24 cellular contexts compared by ENCODE assay signal in genomic region chr7:72025381-72025960, GRCh38.
"Had no signal": no experiment of that assay in that cellular context is flagged by ENCODE, and none has a peak within 500 bp of the region (broad histone marks: within the 10 kb centered on the region; RNA-seq: fewer than 3 reads in every experiment).

No MANE protein-coding gene starts in this region.

- DNase-seq: cortex of kidney; effector memory CD8-positive, alpha-beta T cell; erythroblast; esophagus squamous epithelium; foreskin melanocyte; glutamatergic neuron; hypothalamus; natural killer cell; occipital lobe; pancreas; sigmoid colon; stimulated activated CD4-positive, alpha-beta T cell treated with anti-CD3 and anti-CD28 coated beads, Interleukin-2, amount 100 ng/mL, for 24 hours; stimulated activated CD4-positive, alpha-beta T cell treated with anti-CD3 and anti-CD28 coated beads, Interleukin-4, amount 100 ng/mL, for 24 hours; stimulated activated naive CD4-positive, alpha-beta T cell treated with Interleukin-2 at 50 U/mL for 16 hours; stomach; thyroid gland had no signal

- H3K36me3 ChIP-seq: esophagus squamous epithelium, pancreas, prostate gland, right atrium auricular region, sigmoid colon, stomach, thyroid gland had no signal

- H3K27ac Mint-ChIP-seq: effector memory CD8-positive, alpha-beta T cell; memory B cell; natural killer cell; stimulated activated effector memory CD8-positive, alpha-beta T cell treated with anti-CD3 and anti-CD28 coated beads, Interleukin-12 subunit alpha, Interleukin-12 subunit beta, amount 100 ng/mL, for 72 hours; type B pancreatic cell had no signal

- H3K4me3 Mint-ChIP-seq: effector memory CD8-positive, alpha-beta T cell; memory B cell; natural killer cell; stimulated activated effector memory CD8-positive, alpha-beta T cell treated with anti-CD3 and anti-CD28 coated beads, Interleukin-12 subunit alpha, Interleukin-12 subunit beta, amount 100 ng/mL, for 72 hours; type B pancreatic cell had no signal

- FAIRE-seq: endometrium, keratinocyte, pancreas had no signal

- H3K4me3 ChIP-seq: esophagus squamous epithelium, lung, pancreas, prostate gland, right atrium auricular region, sigmoid colon, stomach, thyroid gland had no signal

- H3K27me3 ChIP-seq: esophagus squamous epithelium, pancreas, right atrium auricular region, sigmoid colon, stomach, thyroid gland had no signal

- ATAC-seq: effector memory CD8-positive, alpha-beta T cell; natural killer cell; pancreas; stimulated activated effector memory CD8-positive, alpha-beta T cell treated with anti-CD3 and anti-CD28 coated beads, Interleukin-12 subunit alpha, Interleukin-12 subunit beta, amount 100 ng/mL, for 72 hours had no signal

- H3K4me1 ChIP-seq: esophagus squamous epithelium, pancreas, prostate gland, right atrium auricular region, sigmoid colon, stomach, thyroid gland had no signal

- H3K4me1 Mint-ChIP-seq: memory B cell; natural killer cell; stimulated activated effector memory CD8-positive, alpha-beta T cell treated with anti-CD3 and anti-CD28 coated beads, Interleukin-12 subunit alpha, Interleukin-12 subunit beta, amount 100 ng/mL, for 72 hours had no signal

- H3K36me3 Mint-ChIP-seq: memory B cell; natural killer cell; stimulated activated effector memory CD8-positive, alpha-beta T cell treated with anti-CD3 and anti-CD28 coated beads, Interleukin-12 subunit alpha, Interleukin-12 subunit beta, amount 100 ng/mL, for 72 hours; type B pancreatic cell had no signal

- H3K27me3 Mint-ChIP-seq: effector memory CD8-positive, alpha-beta T cell; memory B cell had no signal

- H3K9me3 ChIP-seq: esophagus squamous epithelium, pancreas, prostate gland, right atrium auricular region, stomach, thyroid gland had no signal

- H3K27ac ChIP-seq: esophagus squamous epithelium, pancreas, prostate gland, right atrium auricular region, sigmoid colon, stomach, thyroid gland had no signal

- H3K9me3 Mint-ChIP-seq: type B pancreatic cell had no signal
